ENCODE assay signal across 9 cellular contexts in the genomic region with DNA sequence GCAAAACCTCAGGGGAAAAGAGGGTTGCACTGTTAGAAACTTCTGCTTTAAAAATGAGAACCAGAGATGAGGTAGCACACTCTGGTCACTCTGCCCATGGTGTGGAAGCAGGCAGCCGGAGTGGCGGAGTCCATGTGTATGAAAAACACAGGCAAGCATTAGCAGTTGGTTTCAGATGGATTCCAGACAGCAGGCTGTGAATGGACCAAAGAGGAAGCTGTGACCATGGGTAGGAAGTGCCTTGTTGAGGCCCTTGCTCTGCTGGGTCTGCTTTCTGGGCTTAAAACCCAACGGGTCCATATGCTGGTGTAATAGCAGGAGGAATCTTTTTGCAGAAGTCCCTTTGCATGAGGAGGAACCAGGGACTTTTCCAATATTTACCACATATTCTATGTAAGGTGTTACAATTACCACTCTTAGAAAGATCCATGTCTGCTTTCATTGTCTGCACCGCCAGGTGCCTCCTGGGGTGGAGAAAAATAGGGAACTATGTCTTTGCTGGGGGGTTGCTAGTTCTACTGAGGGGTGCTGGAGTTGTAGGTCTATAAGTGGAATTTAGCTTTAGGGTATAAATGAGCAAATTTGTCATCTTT.
DNase-seq lines count a peak whose midpoint lies in the region; ATAC-seq, FAIRE-seq and TF ChIP-seq lines count a peak whose summit lies in the region.
"Had no signal": no experiment of that assay in that cellular context is flagged by ENCODE, and none has a peak within 500 bp of the region (broad histone marks: within the 10 kb centered on the region; RNA-seq: fewer than 3 reads in every experiment).

No MANE protein-coding gene starts in this region.

- H3K4ac ChIP-seq in neuronal stem cell (ENCODE audit: low read length) = no peak overlapping the region

- no peak for FAIRE-seq in kidney (lab: Jason Lieb, UNC)
- FAIRE-seq: GM12892 had no signal

- H3K9ac ChIP-seq in neuronal stem cell (ENCODE audit: low read depth, low read length, poor library complexity) (no peak overlapping the region), kidney (ENCODE audit: low read length in 2 of 2) (no peak overlapping the region)

- DNase-seq in activated T-helper 2 cell treated with anti-CD3 and anti-CD28 coated beads, Interferon-gamma antibody, Interleukin-2, Interleukin-4, amounts not matched to agents 10 μg/mL and 5 μg/mL and 100 μg/mL, durations not matched to agents 14 hours and 24 hours and 36 hours (ENCODE audit: low spot score) = no peak
- no peak for DNase-seq in neuronal stem cell (ENCODE audit: low spot score)
- no peak for DNase-seq in NCI-H2196 treated with DMSO at 0.1 percent for 48 hours (lab: John Stamatoyannopoulos, UW; ENCODE audit: unreplicated experiment)
- DNase-seq in kidney = no peak
- no peak for DNase-seq in HUDEP-2 (lab: John Stamatoyannopoulos, UW; ENCODE audit: unreplicated experiment in 76 of 76)
- no peak for DNase-seq in NCI-H226

- H3K27ac ChIP-seq in neuronal stem cell (replicated peaks; ENCODE audit: low read length) = no peak overlapping the region
- no peak overlapping the region for H3K27ac ChIP-seq in kidney (ENCODE audit: low read depth in 2 of 2, low read length in 2 of 2)

- H3K9me3 Mint-ChIP-seq in activated T-helper 2 cell treated with anti-CD3 and anti-CD28 coated beads, Interferon-gamma antibody, Interleukin-2, Interleukin-4, amounts not matched to agents 10 μg/mL and 5 μg/mL and 100 μg/mL, durations not matched to agents 14 hours and 24 hours and 36 hours = no peaks in the 10 kb centered on the region

- intact Hi-C loops in activated T-helper 2 cell treated with anti-CD3 and anti-CD28 coated beads, Interferon-gamma antibody, Interleukin-2, Interleukin-4, amounts not matched to agents 10 μg/mL and 5 μg/mL and 100 μg/mL, durations not matched to agents 14 hours and 24 hours and 36 hours (cut with micrococcal nuclease) = no loop called here
- intact Hi-C loops in kidney (cut with DNase I) = no loop called here

- no peak overlapping the region for H2BK5ac ChIP-seq in neuronal stem cell (ENCODE audit: low read length)

- H3K4me1 ChIP-seq in neuronal stem cell (ENCODE audit: control insufficient read depth in 2 of 2, insufficient read depth in 1 of 2, low read depth in 1 of 2, low read length in 2 of 2) (no peaks in the 10 kb centered on the region), kidney (ENCODE audit: control insufficient read depth in 1 of 2, insufficient read depth in 1 of 2, low read depth in 1 of 2, low read length in 2 of 2) (no peaks in the 10 kb centered on the region)

- H3K4me1 Mint-ChIP-seq in activated T-helper 2 cell treated with anti-CD3 and anti-CD28 coated beads, Interferon-gamma antibody, Interleukin-2, Interleukin-4, amounts not matched to agents 10 μg/mL and 5 μg/mL and 100 μg/mL, durations not matched to agents 14 hours and 24 hours and 36 hours (ENCODE audit: low read depth) = peaks cover 70% of the 10 kb centered on the region

- H2AFZ ChIP-seq in neuronal stem cell (ENCODE audit: low read length) = peak overlapping the region; percentile 63

- no peaks in the 10 kb centered on the region for H3K9me3 ChIP-seq in neuronal stem cell (replicated peaks in 1 of 2; ENCODE audit: control insufficient read depth in 2 of 2, insufficient read depth in 1 of 2, low read depth in 1 of 2, low read length in 2 of 2)
- H3K9me3 ChIP-seq in kidney (ENCODE audit: control insufficient read depth in 1 of 2, low read length in 2 of 2) = no peaks in the 10 kb centered on the region

- no peak overlapping the region for H4K8ac ChIP-seq in neuronal stem cell (ENCODE audit: low read depth, low read length)

- no peaks in the 10 kb centered on the region for H3K79me1 ChIP-seq in neuronal stem cell (ENCODE audit: low read depth, low read length)

- peak overlapping the region; percentile 91 for H3K27ac Mint-ChIP-seq in activated T-helper 2 cell treated with anti-CD3 and anti-CD28 coated beads, Interferon-gamma antibody, Interleukin-2, Interleukin-4, amounts not matched to agents 10 μg/mL and 5 μg/mL and 100 μg/mL, durations not matched to agents 14 hours and 24 hours and 36 hours

- no peak overlapping the region for H2BK12ac ChIP-seq in neuronal stem cell (ENCODE audit: low read length)

- ATAC-seq in GM18909 (IDR thresholded peaks at IDR 0.05; ENCODE audit: poor library complexity, unreplicated experiment) (peak; percentile 6), HG03066 (IDR thresholded peaks at IDR 0.05; ENCODE audit: low read depth, unreplicated experiment) (peak; percentile 5)

- no peaks in the 10 kb centered on the region for H3K27me3 ChIP-seq in neuronal stem cell (ENCODE audit: control insufficient read depth in 3 of 3, insufficient read depth in 3 of 3, low read depth in 1 of 3, low read length in 3 of 3)

- no peak overlapping the region for H3K23ac ChIP-seq in neuronal stem cell (ENCODE audit: low read depth, low read length, poor library complexity)

- no peaks in the 10 kb centered on the region for H3K36me3 Mint-ChIP-seq in activated T-helper 2 cell treated with anti-CD3 and anti-CD28 coated beads, Interferon-gamma antibody, Interleukin-2, Interleukin-4, amounts not matched to agents 10 μg/mL and 5 μg/mL and 100 μg/mL, durations not matched to agents 14 hours and 24 hours and 36 hours (ENCODE audit: low read depth)

- H3K36me3 ChIP-seq in neuronal stem cell (replicated peaks in 1 of 2; ENCODE audit: control insufficient read depth in 2 of 2, insufficient read depth in 2 of 2, low read length in 2 of 2) = no peaks in the 10 kb centered on the region
- no peaks in the 10 kb centered on the region for H3K36me3 ChIP-seq in kidney (ENCODE audit: control insufficient read depth in 1 of 2, insufficient read depth in 2 of 2, low read length in 2 of 2)

- no peak overlapping the region for H2BK15ac ChIP-seq in neuronal stem cell (ENCODE audit: low read length)

- WGBS in neuronal stem cell (ENCODE audit: extremely low coverage in 2 of 2, insufficient read length in 2 of 2, insufficient replicate concordance in 1 of 2), 2 donors = no CpG with 5 or more reads among the region's 4 CpGs

- H3K27me3 Mint-ChIP-seq in activated T-helper 2 cell treated with anti-CD3 and anti-CD28 coated beads, Interferon-gamma antibody, Interleukin-2, Interleukin-4, amounts not matched to agents 10 μg/mL and 5 μg/mL and 100 μg/mL, durations not matched to agents 14 hours and 24 hours and 36 hours (ENCODE audit: low read depth) = no peaks in the 10 kb centered on the region

- no peak overlapping the region for H3K14ac ChIP-seq in neuronal stem cell (ENCODE audit: low read length)

- no peak overlapping the region for H2AK5ac ChIP-seq in neuronal stem cell (ENCODE audit: low read depth, low read length)

- TF ChIP-seq CTCF in kidney (IDR thresholded peaks at IDR 0.05; ENCODE audit: borderline replicate concordance, extremely low read depth, insufficient read depth) = no peak

- H3K4me3 ChIP-seq in neuronal stem cell (ENCODE audit: low read length in 2 of 2) (no peak overlapping the region), kidney (ENCODE audit: low read length in 2 of 2) (no peak overlapping the region)

- H3K18ac ChIP-seq in neuronal stem cell (ENCODE audit: low read length) = no peak overlapping the region

- no peak overlapping the region for H3K4me2 ChIP-seq in neuronal stem cell (ENCODE audit: insufficient read depth, low read length, poor library complexity, severe bottlenecking)

- no peak overlapping the region for H3K4me3 Mint-ChIP-seq in activated T-helper 2 cell treated with anti-CD3 and anti-CD28 coated beads, Interferon-gamma antibody, Interleukin-2, Interleukin-4, amounts not matched to agents 10 μg/mL and 5 μg/mL and 100 μg/mL, durations not matched to agents 14 hours and 24 hours and 36 hours (ENCODE audit: low read depth)

- no peak overlapping the region for H4K91ac ChIP-seq in neuronal stem cell (ENCODE audit: low read depth, low read length, poor library complexity)

- no peak overlapping the region for H2BK120ac ChIP-seq in neuronal stem cell (ENCODE audit: low read depth, low read length)
